ENCODE assay signal across 19 cellular contexts in the genomic region with DNA sequence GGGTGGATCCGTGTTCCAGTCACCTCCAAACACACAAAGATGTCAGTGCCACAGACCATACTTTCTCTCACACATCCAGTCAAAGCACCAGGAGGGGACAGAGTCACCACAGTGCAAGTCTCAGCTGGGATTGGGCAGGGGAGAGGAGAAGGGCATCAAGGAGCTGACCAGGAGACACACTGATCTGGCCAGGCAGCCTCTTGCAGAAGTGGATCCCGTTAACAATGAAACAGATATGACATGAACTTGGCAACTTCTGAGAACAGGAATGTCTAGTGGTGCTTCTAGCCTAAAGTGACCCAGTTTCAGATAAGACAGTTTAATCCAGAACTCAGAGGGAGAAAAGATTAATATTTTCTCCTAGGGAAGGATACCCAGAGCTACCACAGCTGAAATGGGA.
A peak's percentile ranks its signal among the peaks of the same experiment; 100 is the strongest.
DNase-seq lines count a peak whose midpoint lies in the region; ATAC-seq, FAIRE-seq and TF ChIP-seq lines count a peak whose summit lies in the region.
"Had no signal": no experiment of that assay in that cellular context is flagged by ENCODE, and none has a peak within 500 bp of the region (broad histone marks: within the 10 kb centered on the region; RNA-seq: fewer than 3 reads in every experiment).

No MANE protein-coding gene starts in this region.

- no peak overlapping the region for H2BK15ac ChIP-seq in IMR-90 (ENCODE audit: low read depth, low read length)

- POLR2A ChIA-PET in IMR-90 (lab: Charles Lee; ENCODE audit: unreplicated experiment), result no interaction called here
- POLR2A ChIA-PET in MCF 10A (lab: Yijun Ruan, JAX), result no interaction called here

- H4K8ac ChIP-seq in IMR-90 (ENCODE audit: low read depth in 2 of 2, low read length in 2 of 2), result no peak overlapping the region

- H3K4me1 Mint-ChIP-seq in MCF 10A (ENCODE audit: insufficient read depth, unreplicated experiment), result no peaks in the 10 kb centered on the region

- H3K27ac ChIP-seq in DND-41 (ENCODE audit: low read length) (peak overlapping the region; percentile 73), IMR-90 (ENCODE audit: insufficient read depth, low read length) (no peak overlapping the region), left lung (no peak overlapping the region), small intestine (ENCODE audit: low read depth in 1 of 2, low read length in 1 of 2) (no peak overlapping the region)

- H3K36me3 ChIP-seq in DND-41 (ENCODE audit: insufficient read depth, low read length) (peaks cover 70% of the 10 kb centered on the region), IMR-90 (ENCODE audit: control insufficient read depth, insufficient read depth, low read length) (no peaks in the 10 kb centered on the region), left lung (no peaks in the 10 kb centered on the region), small intestine (ENCODE audit: control insufficient read depth in 2 of 2, insufficient read depth in 2 of 2, low read length in 2 of 2) (no peaks in the 10 kb centered on the region)
- H3K36me3 ChIP-seq: BE2C had no signal

- no peak overlapping the region for H2AK9ac ChIP-seq in IMR-90 (replicated peaks; ENCODE audit: low read depth, low read length, poor library complexity)

- in situ Hi-C loops in IMR-90 (cut with MboI; ENCODE audit: low sequenced_read_pairs), result no loop called here

- H3K9ac ChIP-seq in DND-41 (ENCODE audit: low read depth, low read length) (no peak overlapping the region), IMR-90 (ENCODE audit: low read depth, low read length) (no peak overlapping the region)

- H3K4me3 ChIP-seq in DND-41 (ENCODE audit: low read depth in 1 of 2, low read length in 2 of 2) (no peak overlapping the region), IMR-90 (ENCODE audit: insufficient read depth, low read depth, low read length) (no peak overlapping the region), fibroblast of the aortic adventitia (ENCODE audit: low read depth, low read length) (no peak overlapping the region), left lung (no peak overlapping the region), small intestine (ENCODE audit: low read depth in 1 of 2, low read length in 2 of 2) (no peak overlapping the region)
- H3K4me3 ChIP-seq: GM12878 had no signal

- H2BK120ac ChIP-seq in IMR-90 (ENCODE audit: low read depth, low read length), result no peak overlapping the region

- 0 out of 2 replicates have a peak overlapping the region, but pooled peaks have one; percentile 29 for H3K14ac ChIP-seq in IMR-90 (replicated peaks; ENCODE audit: low read depth, low read length)

- 44% methylated on average over 1 of the region's 2 CpGs; no CpG with 5 or more reads in 1 of the 2 experiments for WGBS in IMR-90 (ENCODE audit: extremely low coverage in 2 of 2, insufficient read length in 1 of 2), 2 experiments
- 74 to 77% (median 75%) methylated on average over 2 of the region's 2 CpGs for WGBS in small intestine, 3 donors

- TF ChIP-seq POLR2A in IMR-90 (IDR thresholded peaks at IDR 0.05; ENCODE audit: low read depth, low read length), result no peak

- no peak for ATAC-seq in DND-41 (ENCODE audit: insufficient read depth, low read depth)
- ATAC-seq in IMR-90 (ENCODE audit: low read depth), result no peak
- peak; percentile 55 for ATAC-seq in left lung
- ATAC-seq: GM12878 had no signal

- H3K79me1 ChIP-seq in IMR-90 (ENCODE audit: low read depth in 1 of 2, low read length in 2 of 2), result no peaks in the 10 kb centered on the region

- H3K27me3 ChIP-seq in DND-41 (ENCODE audit: insufficient read depth, low read length, poor library complexity), result no peaks in the 10 kb centered on the region
- H3K27me3 ChIP-seq in IMR-90 (ENCODE audit: control insufficient read depth, insufficient read depth, low read length), result no peaks in the 10 kb centered on the region
- no peaks in the 10 kb centered on the region for H3K27me3 ChIP-seq in left lung
- H3K27me3 ChIP-seq in small intestine (ENCODE audit: control insufficient read depth in 2 of 2, insufficient read depth in 2 of 2, low read length in 2 of 2), result no peaks in the 10 kb centered on the region
- H3K27me3 ChIP-seq: BE2C had no signal

- peaks cover 97% of the 10 kb centered on the region for H3K79me2 ChIP-seq in DND-41 (ENCODE audit: insufficient read depth, low read length)

- H3K4me1 ChIP-seq in DND-41 (ENCODE audit: insufficient read depth, low read length) (peaks cover 37% of the 10 kb centered on the region), IMR-90 (ENCODE audit: control insufficient read depth, insufficient read depth, low read length) (peaks cover 14% of the 10 kb centered on the region), left lung (peaks cover 0 to 10% of the 10 kb centered on the region in 2 donors), small intestine (ENCODE audit: control insufficient read depth in 2 of 2, insufficient read depth in 1 of 2, low read depth in 1 of 2, low read length in 1 of 2) (no peaks in the 10 kb centered on the region)
- H3K4me1 ChIP-seq: BE2C had no signal

- H3K36me3 Mint-ChIP-seq in MCF 10A (ENCODE audit: insufficient read depth, unreplicated experiment), result no peaks in the 10 kb centered on the region

- H4K91ac ChIP-seq in IMR-90 (ENCODE audit: insufficient read depth, low read depth, low read length), result no peak overlapping the region

- no peaks in the 10 kb centered on the region for H3K9me3 Mint-ChIP-seq in MCF 10A (ENCODE audit: unreplicated experiment)

- no peaks in the 10 kb centered on the region for H3K27me3 Mint-ChIP-seq in MCF 10A (ENCODE audit: insufficient read depth, unreplicated experiment)

- no peak overlapping the region for H2BK5ac ChIP-seq in IMR-90 (ENCODE audit: low read depth, low read length, poor library complexity, severe bottlenecking)

- no peak overlapping the region for H4K5ac ChIP-seq in IMR-90 (ENCODE audit: low read depth, low read length)

- CTCF ChIA-PET in IMR-90 (lab: Yijun Ruan, JAX) (no interaction called here), MCF 10A (lab: Yijun Ruan, JAX) (no interaction called here)

- BruUV-seq in IMR-90 (replicated peaks; lab: Mats Ljungman, UMichigan) (no TSS peak), MCF 10A (replicated peaks; lab: Mats Ljungman, UMichigan) (no TSS peak)

- intact Hi-C loops in IMR-90 (cut with micrococcal nuclease), result no loop called here
- intact Hi-C loops in left lung (cut with DNase I), result no loop called here
- intact Hi-C loops in MCF 10A (cut with micrococcal nuclease), result no loop called here

- H2AK5ac ChIP-seq in IMR-90 (ENCODE audit: low read depth, low read length), result no peak overlapping the region

- H3K18ac ChIP-seq in IMR-90 (ENCODE audit: low read depth, low read length), result no peak overlapping the region

- no peak for TF ChIP-seq RAD21 in IMR-90 (IDR thresholded peaks at IDR 0.05; ENCODE audit: low read length)

- no peak overlapping the region for H2BK20ac ChIP-seq in IMR-90 (ENCODE audit: low read depth, low read length)

- dilution Hi-C loops in IMR-90 (cut with HindIII; ENCODE audit: low sequenced_read_pairs, unreplicated experiment), result no loop called here

- DNase-seq in DND-41 (no peak), IMR-90 (no peak), fibroblast of the aortic adventitia (ENCODE audit: low read depth) (peak; percentile 45), left lung (no peak), small intestine (no peak), NCI-H1417 (lab: John Stamatoyannopoulos, UW) (no peak), MCF 10A (ENCODE audit: unreplicated experiment) (no peak), T-helper 1 cell (no peak)
- DNase-seq: BE2C, DMS79, Karpas-422, NCI-H1694 treated with DMSO at 0.1 percent for 48 hours, NCI-H2107, NCI-H446 treated with DMSO at 0.1 percent for 48 hours, NCI-H526 treated with DMSO at 0.1 percent for 48 hours, OCI-M1, SIG-M5 had no signal

- H3K4me2 ChIP-seq in DND-41 (ENCODE audit: insufficient read depth, low read length) (no peak overlapping the region), IMR-90 (ENCODE audit: low read depth, low read length) (no peak overlapping the region)

- H3K9me3 ChIP-seq in DND-41 (ENCODE audit: insufficient read depth, low read length, severe bottlenecking), result no peaks in the 10 kb centered on the region
- H3K9me3 ChIP-seq in IMR-90 (ENCODE audit: control insufficient read depth, insufficient read depth, low read length), result no peaks in the 10 kb centered on the region
- no peaks in the 10 kb centered on the region for H3K9me3 ChIP-seq in left lung
- H3K9me3 ChIP-seq in small intestine (ENCODE audit: control insufficient read depth, low read depth), result no peaks in the 10 kb centered on the region
- H3K9me3 ChIP-seq: BE2C had no signal

- TF ChIP-seq CTCF in DND-41 (IDR thresholded peaks at IDR 0.05; ENCODE audit: borderline replicate concordance, extremely low read depth, low read length, poor library complexity, severe bottlenecking) (no peak), IMR-90 (conservative IDR thresholded peaks at IDR 0.05; ENCODE audit: low read depth, low read length) (no peak), fibroblast of the aortic adventitia (IDR thresholded peaks at IDR 0.05; ENCODE audit: insufficient read depth, low read length) (no peak), left lung (IDR thresholded peaks at IDR 0.05) (no peak), MCF 10A (IDR thresholded peaks at IDR 0.05; ENCODE audit: unreplicated experiment) (no peak)

- peaks cover 7% of the 10 kb centered on the region; the same call in 1 of the 2 replicates for H3K9me1 ChIP-seq in IMR-90 (ENCODE audit: insufficient read depth, low read length)

- FAIRE-seq in small intestine (lab: Jason Lieb, UNC), result no peak
- FAIRE-seq: GM12878, H54 had no signal

- H4K20me1 ChIP-seq in DND-41 (ENCODE audit: insufficient read depth, low read length) (peaks cover 65% of the 10 kb centered on the region), IMR-90 (ENCODE audit: insufficient read depth, low read length) (no peaks in the 10 kb centered on the region)

- no peak overlapping the region for H3K4ac ChIP-seq in IMR-90 (ENCODE audit: low read depth, low read length)

- no peak overlapping the region for H3K23ac ChIP-seq in IMR-90 (ENCODE audit: low read depth, low read length)

- no peak overlapping the region for H3K56ac ChIP-seq in IMR-90 (ENCODE audit: extremely low read depth, insufficient read depth, low read length)

- no peak overlapping the region for H3K27ac Mint-ChIP-seq in MCF 10A (ENCODE audit: low read depth, unreplicated experiment)

- H2AFZ ChIP-seq in DND-41 (ENCODE audit: low read depth, low read length) (no peak overlapping the region), IMR-90 (replicated peaks; ENCODE audit: low read length, poor library complexity) (no peak overlapping the region)

- H3K4me3 Mint-ChIP-seq in MCF 10A (ENCODE audit: unreplicated experiment), result no peak overlapping the region

TF ChIP-seq in IMR-90, 13 proteins besides CTCF, POLR2A, EP300 and RAD21 (continues in another document):
- no peak for TF ChIP-seq MAFK (IDR thresholded peaks at IDR 0.05; ENCODE audit: low read depth, low read length)
- TF ChIP-seq FOS (IDR thresholded peaks at IDR 0.05; ENCODE audit: low read depth, low read length), result no peak
- no peak for TF ChIP-seq CHD1 (IDR thresholded peaks at IDR 0.05; ENCODE audit: low read depth, low read length)
- TF ChIP-seq MXI1 (IDR thresholded peaks at IDR 0.05; ENCODE audit: borderline replicate concordance, low read depth, low read length), result no peak
